22 cellular contexts compared by ENCODE assay signal in the genomic region with DNA sequence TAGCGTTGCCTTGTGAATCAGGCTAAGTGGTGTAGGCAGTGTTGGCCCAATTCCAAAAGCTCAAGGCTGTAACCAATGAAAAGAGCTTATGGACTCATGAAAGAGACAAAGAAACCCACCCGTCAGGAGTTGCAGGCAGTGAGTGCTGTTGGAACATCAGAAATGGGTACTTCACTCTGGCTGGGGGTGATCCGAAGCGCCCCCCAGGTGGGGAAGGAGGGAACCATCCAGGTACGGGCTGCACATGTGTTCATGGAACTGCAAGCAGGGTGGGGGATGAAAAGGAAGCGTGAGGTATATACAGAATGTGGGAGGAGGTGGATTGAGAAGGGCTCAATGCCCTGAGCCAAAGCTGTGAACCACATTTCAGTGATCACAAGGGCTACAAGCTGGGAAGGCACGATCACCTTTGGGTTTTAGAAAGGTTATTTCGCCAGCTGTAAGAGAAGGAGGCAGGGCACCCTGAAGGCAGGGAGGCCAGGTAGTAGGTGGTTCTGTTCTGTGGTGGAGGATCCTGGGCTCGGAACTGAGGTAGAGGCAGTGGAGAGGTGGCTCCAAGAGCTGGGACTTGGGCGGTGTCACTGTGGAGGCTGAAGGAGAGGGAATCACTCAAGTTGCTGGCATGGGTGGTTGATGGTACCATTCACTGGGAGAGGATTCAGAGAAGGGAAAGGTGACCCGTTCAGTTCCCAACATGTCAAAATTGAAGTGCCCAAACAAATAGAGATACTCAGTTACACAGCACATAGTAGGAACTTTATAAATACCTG. TPM values are rescaled to one million over a fixed set of nuclear protein-coding genes. Genes with fewer than 3 reads are reported as not detected.
"Had no signal": no experiment of that assay in that cellular context is flagged by ENCODE, and none has a peak within 500 bp of the region (broad histone marks: within the 10 kb centered on the region; RNA-seq: fewer than 3 reads in every experiment).

No MANE protein-coding gene starts in this region.

- H3K4me3 ChIP-seq: left lung, lung, right lobe of liver, skin epidermis, thyroid gland, upper lobe of right lung had no signal

- H3K27me3 ChIP-seq: left lung, right lobe of liver, thyroid gland, upper lobe of right lung had no signal

- DNase-seq: activated CD4-positive, alpha-beta memory T cell treated with anti-CD3 and anti-CD28 coated beads for 36 hours; activated CD4-positive, alpha-beta T cell treated with anti-CD3 and anti-CD28 coated beads for 48 hours; activated effector memory CD4-positive, alpha-beta T cell treated with anti-CD3 and anti-CD28 coated beads, Interleukin-2, amount 50 U/mL, for 16 hours; activated T-cell treated with anti-CD3 and anti-CD28 coated beads for 4 hours; aorta; caudate nucleus; effector CD8-positive, alpha-beta T cell; foreskin melanocyte; left lung; naive B cell; right lobe of liver; stimulated activated CD4-positive, alpha-beta T cell treated with anti-CD3 and anti-CD28 coated beads, Interleukin-1b, Interleukin-23, amount 100 ng/mL, for 48 hours; substantia nigra; T1000; thyroid gland; upper lobe of right lung had no signal

- H3K4me1 ChIP-seq: left lung, right lobe of liver, thyroid gland, upper lobe of right lung had no signal

- H3K36me3 ChIP-seq: left lung, right lobe of liver, thyroid gland, upper lobe of right lung had no signal

- H3K9me3 Mint-ChIP-seq: activated naive CD4-positive, alpha-beta T cell treated with anti-CD3 and anti-CD28 coated beads, Interleukin-2, amount 50 U/mL, for 24 hours; stimulated activated naive CD8-positive, alpha-beta T cell treated with anti-CD3 and anti-CD28 coated beads, Interleukin-15, Interleukin-2, amounts not matched to agents 100 ng/mL and 50 ng/mL, for 24 hours had no signal

- H3K9me3 ChIP-seq: left lung, right lobe of liver, thyroid gland, upper lobe of right lung had no signal

- H3K4me1 Mint-ChIP-seq: activated naive CD4-positive, alpha-beta T cell treated with anti-CD3 and anti-CD28 coated beads, Interleukin-2, amount 50 U/mL, for 24 hours; naive B cell had no signal

- H3K4me3 Mint-ChIP-seq: activated CD4-positive, alpha-beta memory T cell treated with anti-CD3 and anti-CD28 coated beads for 36 hours; activated naive CD4-positive, alpha-beta T cell treated with anti-CD3 and anti-CD28 coated beads, Interleukin-2, amount 50 U/mL, for 24 hours; brain; dendritic cell treated with granulocyte-macrophage colony-stimulating factor and Interleukin-4, amounts not matched to agents 40 ng/mL and 50 ng/mL, for 4 days; naive B cell; stimulated activated naive CD8-positive, alpha-beta T cell treated with anti-CD3 and anti-CD28 coated beads, Interleukin-15, Interleukin-2, amounts not matched to agents 100 ng/mL and 50 ng/mL, for 24 hours had no signal

- H3K27me3 Mint-ChIP-seq: activated naive CD4-positive, alpha-beta T cell treated with anti-CD3 and anti-CD28 coated beads, Interleukin-2, amount 50 U/mL, for 24 hours; stimulated activated naive CD8-positive, alpha-beta T cell treated with anti-CD3 and anti-CD28 coated beads, Interleukin-15, Interleukin-2, amounts not matched to agents 100 ng/mL and 50 ng/mL, for 24 hours had no signal

- H3K27ac ChIP-seq: left lung, right lobe of liver, skin epidermis, thyroid gland, upper lobe of right lung had no signal

- H3K36me3 Mint-ChIP-seq: activated CD4-positive, alpha-beta memory T cell treated with anti-CD3 and anti-CD28 coated beads for 36 hours; brain; naive B cell had no signal

- ATAC-seq: left lung, right lobe of liver, upper lobe of right lung had no signal

- H3K27ac Mint-ChIP-seq: activated CD4-positive, alpha-beta memory T cell treated with anti-CD3 and anti-CD28 coated beads for 36 hours; activated naive CD4-positive, alpha-beta T cell treated with anti-CD3 and anti-CD28 coated beads, Interleukin-2, amount 50 U/mL, for 24 hours; brain; dendritic cell treated with granulocyte-macrophage colony-stimulating factor and Interleukin-4, amounts not matched to agents 40 ng/mL and 50 ng/mL, for 4 days; naive B cell; stimulated activated naive CD8-positive, alpha-beta T cell treated with anti-CD3 and anti-CD28 coated beads, Interleukin-15, Interleukin-2, amounts not matched to agents 100 ng/mL and 50 ng/mL, for 24 hours had no signal

RNA-seq across cellular contexts. Expression of a gene that starts 11.3 kb away (rescaled TPM):
- total RNA-seq: activated CD4-positive, alpha-beta memory T cell treated with anti-CD3 and anti-CD28 coated beads for 36 hours had no signal
